In genomic region chr22:50731811-50732624, GRCh38 we compare ENCODE assay signal across 1 cellular context.
TF ChIP-seq lines count a peak whose summit lies in the region.

No MANE protein-coding gene starts in this region.

TF ChIP-seq in GM12878, 131 proteins besides CTCF, POLR2A, EP300 and RAD21 (continued from another document):
- TF ChIP-seq ZBTB11 (CRISPR knock-in tag; IDR thresholded peaks at IDR 0.05) (no peak), MLLT1 (IDR thresholded peaks at IDR 0.05) (no peak), CREM (IDR thresholded peaks at IDR 0.05; ENCODE audit: low read depth) (no peak), RAD51 (IDR thresholded peaks at IDR 0.05) (no peak), ZNF207 (IDR thresholded peaks at IDR 0.05; ENCODE audit: borderline replicate concordance) (no peak), SMC3 (IDR thresholded peaks at IDR 0.05; ENCODE audit: borderline replicate concordance, low read length) (peak; percentile 52), MXI1 (IDR thresholded peaks at IDR 0.05; ENCODE audit: low read depth, low read length) (no peak), SMAD5 (IDR thresholded peaks at IDR 0.05; ENCODE audit: low read depth) (no peak), BCL3 (IDR thresholded peaks at IDR 0.05; ENCODE audit: borderline replicate concordance, insufficient read depth, low read depth, low read length, poor library complexity, severe bottlenecking) (no peak), ZBTB33 (IDR thresholded peaks at IDR 0.05) (no peak), ZNF592 (IDR thresholded peaks at IDR 0.05) (no peak), STAT1 (conservative IDR thresholded peaks at IDR 0.05) (no peak), NR2C1 (IDR thresholded peaks at IDR 0.05) (no peak), ATF3 (IDR thresholded peaks at IDR 0.05; ENCODE audit: borderline replicate concordance, extremely low read depth, low read depth, low read length) (no peak), MEF2B (IDR thresholded peaks at IDR 0.05; ENCODE audit: partially characterized antibody, poor library complexity, severe bottlenecking) (no peak), ZBTB40 (IDR thresholded peaks at IDR 0.05; ENCODE audit: borderline replicate concordance) (no peak), KLF5 (IDR thresholded peaks at IDR 0.05; ENCODE audit: partially characterized antibody) (no peak), NBN (IDR thresholded peaks at IDR 0.05) (no peak)
